In genomic region chr6:144216668-144217218, GRCh38 we compare ENCODE assay signal across 8 cellular contexts.
DNase-seq lines count a peak whose midpoint lies in the region; ATAC-seq and TF ChIP-seq lines count a peak whose summit lies in the region.

No MANE protein-coding gene starts in this region.

- no TSS peak for BruUV-seq in OCI-LY7 (replicated peaks; lab: Mats Ljungman, UMichigan)

- H3K27me3 Mint-ChIP-seq in activated CD4-positive, alpha-beta T cell treated with anti-CD3 and anti-CD28 coated beads, Interleukin-2, amount 10 ng/mL, durations not matched to agents 24 days and 14 days: peaks cover 3% of the 10 kb centered on the region

- H3K4me2 ChIP-seq in OCI-LY7 (ENCODE audit: low read length): peak overlapping the region; percentile 74

- peak; percentile 42 for ATAC-seq in HG02678 (IDR thresholded peaks at IDR 0.05; ENCODE audit: unreplicated experiment)

- H3K4me3 ChIP-seq in OCI-LY7 (ENCODE audit: low read depth, low read length, poor library complexity, severe bottlenecking) (peak overlapping the region; percentile 68), dorsolateral prefrontal cortex (peak overlapping the region; percentile 60 to 94 (median 78)), mucosa of rectum (ENCODE audit: low read length in 2 of 2) (peak overlapping the region; percentile 77 to 97)

- no peaks in the 10 kb centered on the region for H4K20me1 ChIP-seq in OCI-LY7 (ENCODE audit: insufficient read depth, low read length)

- H3K4me1 ChIP-seq in OCI-LY7 (ENCODE audit: insufficient read depth, low read length, poor library complexity, severe bottlenecking) (peaks cover 17% of the 10 kb centered on the region), mucosa of rectum (ENCODE audit: control insufficient read depth in 2 of 2, insufficient read depth in 2 of 2, low read length in 2 of 2) (peaks cover 7 to 8% of the 10 kb centered on the region in 2 donors)

- H3K9ac ChIP-seq in mucosa of rectum (ENCODE audit: low read depth in 1 of 2, low read length in 2 of 2): peak overlapping the region; percentile 86 to 94

- H3K4me3 Mint-ChIP-seq in activated CD4-positive, alpha-beta T cell treated with anti-CD3 and anti-CD28 coated beads, Interleukin-2, amount 10 ng/mL, durations not matched to agents 24 days and 14 days: peak overlapping the region; percentile 93

- DNase-seq in activated CD4-positive, alpha-beta T cell treated with anti-CD3 and anti-CD28 coated beads, Interleukin-2, amount 10 ng/mL, durations not matched to agents 24 days and 14 days: no peak
- DNase-seq in activated CD4-positive, alpha-beta T cell treated with anti-CD3 and anti-CD28 coated beads for 1 hour: no peak
- DNase-seq in OCI-LY7 (ENCODE audit: low spot score) (peak; percentile 79), dorsolateral prefrontal cortex (no peak), NCI-H2171 treated with DMSO at 0.1 percent for 48 hours (lab: John Stamatoyannopoulos, UW) (no peak), epidermal melanocyte (ENCODE audit: insufficient read length, low spot score) (no peak)

- H3K27ac ChIP-seq in OCI-LY7 (ENCODE audit: low read depth, low read length, poor library complexity, severe bottlenecking): peak overlapping the region; percentile 78
- peak overlapping the region; percentile 51 to 100 (median 96) for H3K27ac ChIP-seq in dorsolateral prefrontal cortex
- H3K27ac ChIP-seq in mucosa of rectum (ENCODE audit: low read depth in 2 of 2, low read length in 2 of 2): peak overlapping the region; percentile 96 to 98

- POLR2A ChIA-PET in OCI-LY7 (lab: Charles Lee): interaction anchor here (0.6 to 1.1 kb wide), 6 partner anchors 40 to 373 kb away, joined by 3 to 5 read pairs (median 4); no protein-coding TSS in a partner anchor

- H3K9me2 ChIP-seq in OCI-LY7 (ENCODE audit: insufficient read depth, low read length): no peaks in the 10 kb centered on the region

- CTCF ChIA-PET in OCI-LY7 (lab: Charles Lee; ENCODE audit: unreplicated experiment): interaction anchor here (0.6 kb wide), 2 partner anchors 60 to 1769 kb away, joined by 4 read pairs; no protein-coding TSS in a partner anchor

- H3K27me3 ChIP-seq in dorsolateral prefrontal cortex (no peaks in the 10 kb centered on the region), mucosa of rectum (ENCODE audit: control insufficient read depth in 2 of 2, insufficient read depth in 2 of 2, low read length in 2 of 2) (no peaks in the 10 kb centered on the region)

- H3K9me3 Mint-ChIP-seq in activated CD4-positive, alpha-beta T cell treated with anti-CD3 and anti-CD28 coated beads, Interleukin-2, amount 10 ng/mL, durations not matched to agents 24 days and 14 days: no peaks in the 10 kb centered on the region

- H3K9me3 ChIP-seq in OCI-LY7 (ENCODE audit: low read length) (no peaks in the 10 kb centered on the region), mucosa of rectum (ENCODE audit: control insufficient read depth in 2 of 2, low read length in 2 of 2) (peaks cover 0 to 3% of the 10 kb centered on the region in 2 donors)

- H3K4me1 Mint-ChIP-seq in activated CD4-positive, alpha-beta T cell treated with anti-CD3 and anti-CD28 coated beads, Interleukin-2, amount 10 ng/mL, durations not matched to agents 24 days and 14 days: peaks cover 34% of the 10 kb centered on the region

- no peaks in the 10 kb centered on the region for H3K79me2 ChIP-seq in OCI-LY7 (ENCODE audit: insufficient read depth, low read depth, low read length)

- peak overlapping the region; percentile 93 for H2AFZ ChIP-seq in OCI-LY7 (ENCODE audit: low read length)

- peak overlapping the region; percentile 98 for H3K27ac Mint-ChIP-seq in activated CD4-positive, alpha-beta T cell treated with anti-CD3 and anti-CD28 coated beads, Interleukin-2, amount 10 ng/mL, durations not matched to agents 24 days and 14 days

- H3K36me3 Mint-ChIP-seq in activated CD4-positive, alpha-beta T cell treated with anti-CD3 and anti-CD28 coated beads, Interleukin-2, amount 10 ng/mL, durations not matched to agents 24 days and 14 days (ENCODE audit: low read depth): peaks cover 5% of the 10 kb centered on the region

- TF ChIP-seq CTCF in OCI-LY7 (conservative IDR thresholded peaks at IDR 0.05; ENCODE audit: low read length) (no peak), dorsolateral prefrontal cortex (IDR thresholded peaks at IDR 0.05 in 54 of 56, conservative IDR thresholded peaks at IDR 0.05 in 2 of 56; ENCODE audit: low read depth in 1 of 56, partially characterized antibody in 56 of 56) (peak in 22 of 56 donors; percentile 1 to 44 (median 18))

- H3K36me3 ChIP-seq in OCI-LY7 (ENCODE audit: insufficient read depth, low read length): no peaks in the 10 kb centered on the region
- H3K36me3 ChIP-seq in mucosa of rectum (ENCODE audit: control insufficient read depth in 2 of 2, insufficient read depth in 2 of 2, low read length in 2 of 2): no peaks in the 10 kb centered on the region

- intact Hi-C loops in activated CD4-positive, alpha-beta T cell treated with anti-CD3 and anti-CD28 coated beads, Interleukin-2, amount 10 ng/mL, durations not matched to agents 24 days and 14 days (cut with micrococcal nuclease): loop anchor here (1.0 to 10.0 kb wide), 9 partner anchors 38 to 1272 kb away; partner anchors contain the start of genes HIVEP2 and SF3B5
- intact Hi-C loops in OCI-LY7 (cut with micrococcal nuclease; ENCODE audit: unreplicated experiment): loop anchor here (1.0 to 10.0 kb wide), 9 partner anchors 65 to 1588 kb away; partner anchors contain the start of genes EPM2A and LTV1
- intact Hi-C loops in dorsolateral prefrontal cortex (cut with DNase I): loop anchor here (1.0 to 10.0 kb wide), 9 partner anchors 64 to 1518 kb away; partner anchors contain the start of genes SF3B5 (in 2 of the 2), EPM2A (in 1 of the 2), FUCA2 (in 1 of the 2) and LTV1 (in 1 of the 2)
